In the genomic region with DNA sequence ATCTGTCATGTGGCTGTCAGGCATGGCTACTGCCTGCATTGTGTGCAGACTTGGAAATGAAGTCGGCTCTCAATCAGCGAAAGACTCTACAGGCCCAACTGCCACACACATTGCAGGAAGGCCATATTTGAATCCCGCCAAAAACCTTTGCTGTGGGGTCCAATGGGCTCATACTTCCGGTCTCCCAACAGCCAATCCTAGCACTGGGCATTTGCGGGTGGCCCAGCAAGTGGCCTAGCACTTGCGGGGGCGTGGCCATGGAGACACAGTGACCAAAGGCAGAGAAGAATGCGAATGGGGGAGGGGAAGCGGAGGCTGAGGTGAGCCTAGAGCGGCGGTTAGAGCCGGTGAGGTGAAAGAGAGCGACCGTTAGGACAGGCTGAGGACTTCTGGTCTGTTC, we compare ENCODE assay signal across 1 cellular context.
TF ChIP-seq lines count a peak whose summit lies in the region.

A gene with protein sequence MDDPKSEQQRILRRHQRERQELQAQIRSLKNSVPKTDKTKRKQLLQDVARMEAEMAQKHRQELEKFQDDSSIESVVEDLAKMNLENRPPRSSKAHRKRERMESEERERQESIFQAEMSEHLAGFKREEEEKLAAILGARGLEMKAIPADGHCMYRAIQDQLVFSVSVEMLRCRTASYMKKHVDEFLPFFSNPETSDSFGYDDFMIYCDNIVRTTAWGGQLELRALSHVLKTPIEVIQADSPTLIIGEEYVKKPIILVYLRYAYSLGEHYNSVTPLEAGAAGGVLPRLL (plus strand): TSS at position 382 of the 400 bp plus-strand sequence. CDS start 68 bp downstream, outside the sequence.

TF ChIP-seq in K562, 482 proteins besides CTCF, POLR2A, EP300 and RAD21 (continued from another document):
- TF ChIP-seq BCOR (IDR thresholded peaks at IDR 0.05), result no peak
